In the genomic region with DNA sequence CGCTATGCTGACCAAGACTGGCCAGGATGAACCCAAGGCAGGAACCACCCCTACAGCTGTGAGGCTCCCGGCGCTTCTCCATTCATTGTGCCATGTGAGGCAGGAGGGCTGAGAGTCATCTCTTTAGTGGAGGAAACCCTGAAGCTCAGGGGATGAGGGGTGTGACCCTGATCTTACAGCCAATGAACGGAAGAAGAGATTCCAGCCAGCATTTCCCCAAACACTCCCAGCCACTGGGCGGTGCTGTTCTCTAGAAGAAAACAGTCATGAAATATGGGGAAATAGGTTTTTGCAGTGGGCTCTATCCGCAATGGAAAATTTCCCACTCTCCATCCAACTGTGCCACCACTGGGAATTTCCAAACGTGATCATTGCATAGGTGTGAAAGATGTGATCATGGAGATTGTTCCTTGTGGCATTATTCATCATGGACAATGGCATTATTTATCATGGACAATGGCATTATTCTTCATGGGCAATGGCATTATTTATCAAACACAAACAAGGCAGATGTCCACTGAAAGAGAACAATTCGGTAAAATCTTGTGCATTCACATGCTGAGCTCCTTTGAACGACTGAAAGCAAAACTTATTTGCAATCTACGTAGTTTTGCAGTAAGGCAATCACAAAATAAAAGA, we compare ENCODE assay signal across 10 cellular contexts. TPM values are rescaled to one million over a fixed set of nuclear protein-coding genes. Genes with fewer than 3 reads are reported as not detected.
DNase-seq lines count a peak whose midpoint lies in the region; ATAC-seq and FAIRE-seq lines count a peak whose summit lies in the region.
"Had no signal": no experiment of that assay in that cellular context is flagged by ENCODE, and none has a peak within 500 bp of the region (broad histone marks: within the 10 kb centered on the region; RNA-seq: fewer than 3 reads in every experiment).

No MANE protein-coding gene starts in this region.

- peaks cover 3% of the 10 kb centered on the region for H3K27me3 Mint-ChIP-seq in T-helper 2 cell treated with Interferon-gamma antibody and Interleukin-4, amounts not matched to agents 5 μg/mL and 100 μg/mL, for 36 hours (ENCODE audit: low read depth)

- no peak overlapping the region for H3K27ac Mint-ChIP-seq in T-helper 2 cell treated with Interferon-gamma antibody and Interleukin-4, amounts not matched to agents 5 μg/mL and 100 μg/mL, for 36 hours
- H3K27ac Mint-ChIP-seq: T-cell had no signal

- ATAC-seq in HG03342 (IDR thresholded peaks at IDR 0.05; ENCODE audit: unreplicated experiment), result peak; percentile 55
- ATAC-seq: T-cell had no signal

- no peaks in the 10 kb centered on the region for H3K4me1 Mint-ChIP-seq in T-helper 2 cell treated with Interferon-gamma antibody and Interleukin-4, amounts not matched to agents 5 μg/mL and 100 μg/mL, for 36 hours (ENCODE audit: low read depth)
- H3K4me1 Mint-ChIP-seq: T-cell had no signal

- H3K9me3 Mint-ChIP-seq in T-helper 2 cell treated with Interferon-gamma antibody and Interleukin-4, amounts not matched to agents 5 μg/mL and 100 μg/mL, for 36 hours, result no peaks in the 10 kb centered on the region

- no peak for FAIRE-seq in frontal cortex (lab: Jason Lieb, UNC)

- DNase-seq in GM03348 (ENCODE audit: low spot score) (peak; percentile 78), SKM-1 (lab: John Stamatoyannopoulos, UW; ENCODE audit: unreplicated experiment) (peak; percentile 80), iPS-NIHi7 (ENCODE audit: extremely low spot score) (peak; percentile 87), T1000 (lab: John Stamatoyannopoulos, UW) (no peak), frontal cortex (ENCODE audit: low spot score in 2 of 2) (no peak), NCI-H2107 (lab: John Stamatoyannopoulos, UW) (no peak)
- no peak for DNase-seq in T-helper 2 cell treated with Interferon-gamma antibody and Interleukin-4, amounts not matched to agents 5 μg/mL and 100 μg/mL, for 36 hours (ENCODE audit: low spot score)

- no peak overlapping the region for H3K4me3 Mint-ChIP-seq in T-helper 2 cell treated with Interferon-gamma antibody and Interleukin-4, amounts not matched to agents 5 μg/mL and 100 μg/mL, for 36 hours
- H3K4me3 Mint-ChIP-seq: T-cell had no signal

- no peaks in the 10 kb centered on the region for H3K36me3 Mint-ChIP-seq in T-helper 2 cell treated with Interferon-gamma antibody and Interleukin-4, amounts not matched to agents 5 μg/mL and 100 μg/mL, for 36 hours (ENCODE audit: low read depth)
- H3K36me3 Mint-ChIP-seq: T-cell had no signal

RNA-seq across cellular contexts. Expression of gene SLC18A2, which starts 14.0 kb away (rescaled TPM):
- total RNA-seq in frontal cortex, result under 0.01 TPM

RNA-seq across cellular contexts. Expression of gene KCNK18, which starts 29.6 kb away (rescaled TPM):
- total RNA-seq in frontal cortex, result not detected
- total RNA-seq: T-cell, urinary bladder had no signal

Comparison
In these comparisons a context has a peak if more than half of its experiments do, and no peak if none do; other contexts are left out.
1. DNase-seq: peak in GM03348 (single experiment), SKM-1 (single experiment) and iPS-NIHi7 (single experiment); none in T1000 (single experiment), frontal cortex (0 of 2), T-helper 2 cell treated with Interferon-gamma antibody and Interleukin-4, amounts not matched to agents 5 μg/mL and 100 μg/mL, for 36 hours (single experiment) and NCI-H2107 (single experiment).